In genomic region chr19:5803441-5803751, GRCh38 we compare ENCODE assay signal across 9 cellular contexts. TPM values are rescaled to one million over a fixed set of nuclear protein-coding genes. Genes with fewer than 3 reads are reported as not detected.
DNase-seq lines count a peak whose midpoint lies in the region; ATAC-seq, FAIRE-seq and TF ChIP-seq lines count a peak whose summit lies in the region.
"Had no signal": no experiment of that assay in that cellular context is flagged by ENCODE, and none has a peak within 500 bp of the region (broad histone marks: within the 10 kb centered on the region; RNA-seq: fewer than 3 reads in every experiment).

No MANE protein-coding gene starts in this region.

- H3K27me3 ChIP-seq in HUES48 (ENCODE audit: control insufficient read depth, insufficient read depth, low read length) (peaks cover 10% of the 10 kb centered on the region), K562 (ENCODE audit: control insufficient read depth in 2 of 2, insufficient read depth in 2 of 2, low read length in 2 of 2) (no peaks in the 10 kb centered on the region), mesendoderm (ENCODE audit: insufficient read depth, low read length, poor library complexity) (no peaks in the 10 kb centered on the region)

- no peak overlapping the region for H2BK15ac ChIP-seq in mesendoderm (replicated peaks; ENCODE audit: low read depth)

- FAIRE-seq in A549 (lab: Jason Lieb, UNC) (no peak), K562 (lab: Jason Lieb, UNC) (no peak)
- FAIRE-seq: colon had no signal

- CTCF ChIA-PET in A549 (lab: Yijun Ruan, JAX): interaction anchor here (0.6 to 3.0 kb wide), 52 partner anchors 9 to 568 kb away, joined by 3 to 74 read pairs (median 5); partner anchors contain the start of genes CAPS, DUS3L, NDUFA11 and PRR22
- CTCF ChIA-PET in K562 (lab: Yijun Ruan, JAX; ENCODE audit: low intra/inter-chr PET ratio): interaction anchor here (0.6 to 4.2 kb wide), 6 partner anchors 20 to 913 kb away, joined by 3 to 48 read pairs (median 12); no protein-coding TSS in a partner anchor

- no peak for TF ChIP-seq POLR2A in A549 (IDR thresholded peaks at IDR 0.05; ENCODE audit: low read length)
- TF ChIP-seq POLR2A in K562 (conservative IDR thresholded peaks at IDR 0.05): no peak

- H4K20me1 ChIP-seq in K562 (replicated peaks; ENCODE audit: control insufficient read depth, insufficient read depth, low read length): 0 out of 2 replicates have a peak, but pooled peaks cover 11% of the 10 kb centered on the region

- peak overlapping the region; percentile 89 for H3K56ac ChIP-seq in mesendoderm (ENCODE audit: low read length)

- H4K5ac ChIP-seq in mesendoderm (ENCODE audit: low read length): no peak overlapping the region

- H3K9me3 ChIP-seq in A549 (no peaks in the 10 kb centered on the region), HUES48 (ENCODE audit: control insufficient read depth, insufficient read depth, low read length) (no peaks in the 10 kb centered on the region), K562 (replicated peaks; ENCODE audit: control insufficient read depth, insufficient read depth, low read depth, low read length) (no peaks in the 10 kb centered on the region)

- in situ Hi-C loops in K562 (cut with MboI): loop anchor here (5.0 kb wide), 2 partner anchors 89 to 219 kb away; no protein-coding TSS in a partner anchor

- no peaks in the 10 kb centered on the region for H3K9me1 ChIP-seq in K562 (ENCODE audit: control insufficient read depth, insufficient read depth, low read length)

- H3K23ac ChIP-seq in mesendoderm (ENCODE audit: low read length): no peak overlapping the region

- H3K18ac ChIP-seq in mesendoderm (ENCODE audit: low read length): no peak overlapping the region

- H2AK5ac ChIP-seq in mesendoderm (ENCODE audit: low read length): peak overlapping the region; percentile 58

- no peak for TF ChIP-seq RAD21 in A549 (conservative IDR thresholded peaks at IDR 0.05 in 1 of 2, IDR thresholded peaks at IDR 0.05 in 1 of 2)
- no peak for TF ChIP-seq RAD21 in K562 (CRISPR knock-in tag; conservative IDR thresholded peaks at IDR 0.05 in 1 of 2, IDR thresholded peaks at IDR 0.05 in 1 of 2)

- no peak overlapping the region for H2BK5ac ChIP-seq in mesendoderm (ENCODE audit: low read length)

- H2BK120ac ChIP-seq in mesendoderm (ENCODE audit: low read depth, low read length): no peak overlapping the region

- H3K4me3 ChIP-seq in A549 (peak overlapping the region; percentile 37; the same call in 2 of the 3 replicates), HUES48 (ENCODE audit: low read depth, low read length) (peak overlapping the region; percentile 44), K562 (no peak overlapping the region), mesendoderm (ENCODE audit: low read length) (no peak overlapping the region)

- peak overlapping the region; percentile 81 for H2AFZ ChIP-seq in K562 (ENCODE audit: low read depth, low read length)

- H3K36me3 ChIP-seq in HUES48 (ENCODE audit: control insufficient read depth, insufficient read depth, low read length): no peaks in the 10 kb centered on the region
- H3K36me3 ChIP-seq in K562 (ENCODE audit: control insufficient read depth, insufficient read depth, low read length): no peaks in the 10 kb centered on the region
- no peaks in the 10 kb centered on the region for H3K36me3 ChIP-seq in mesendoderm (ENCODE audit: control insufficient read depth, insufficient read depth, low read length)

- H3K27ac ChIP-seq in A549 (peak overlapping the region; percentile 51 to 84; a peak in 4 of 6 replicates), HUES48 (ENCODE audit: low read depth, low read length) (peak overlapping the region; percentile 26), K562 (ENCODE audit: extremely low read depth, low read depth, low read length) (peak overlapping the region; percentile 5; the same call in 2 of the 3 replicates), mesendoderm (ENCODE audit: low read depth, low read length) (no peak overlapping the region)

- no peak for DNase-seq in A549 (ENCODE audit: low read depth in 1 of 2, low spot score in 1 of 2)
- DNase-seq in K562 (ENCODE audit: extremely low read depth in 1 of 4, low spot score in 3 of 4): no peak
- DNase-seq in mesendoderm: no peak
- no peak for DNase-seq in NCI-H510A treated with DMSO at 0.1 percent for 48 hours (lab: John Stamatoyannopoulos, UW)
- no peak for DNase-seq in ecto neural progenitor cell (ENCODE audit: low spot score)
- no peak for DNase-seq in DMS79 treated with DMSO at 0.1 percent for 48 hours (lab: John Stamatoyannopoulos, UW)

- H3K79me2 ChIP-seq in K562 (ENCODE audit: control insufficient read depth, insufficient read depth, low read length): no peaks in the 10 kb centered on the region
- no peaks in the 10 kb centered on the region for H3K79me2 ChIP-seq in mesendoderm (ENCODE audit: control insufficient read depth, insufficient read depth, low read length)

- H3K4ac ChIP-seq in mesendoderm (ENCODE audit: low read depth, low read length): no peak overlapping the region

- 55% methylated on average over 8 of the region's 8 CpGs for WGBS in A549 (ENCODE audit: missing lambda C conversion rate)
- 14% methylated on average over 7 of the region's 8 CpGs for WGBS in K562 (ENCODE audit: insufficient coverage, low coverage, missing lambda C conversion rate)
- WGBS in mesendoderm (ENCODE audit: extremely low coverage, insufficient coverage, low lambda C conversion rate): no CpG with 5 or more reads among the region's 8 CpGs

- H3K9ac ChIP-seq in HUES48 (ENCODE audit: low read depth, low read length) (no peak overlapping the region), K562 (ENCODE audit: insufficient read depth in 1 of 2, low read depth in 2 of 2, low read length in 2 of 2) (peak overlapping the region; percentile 27 to 83; a peak in 2 of 4 replicates), mesendoderm (ENCODE audit: low read length) (peak overlapping the region; percentile 69)

- no peak for TF ChIP-seq EP300 in A549 (IDR thresholded peaks at IDR 0.05)
- TF ChIP-seq EP300 in K562 (IDR thresholded peaks at IDR 0.05; ENCODE audit: low read length): no peak

- H3K4me2 ChIP-seq in A549: peak overlapping the region; percentile 87
- peak overlapping the region; percentile 61 for H3K4me2 ChIP-seq in K562 (ENCODE audit: insufficient read depth, low read length)
- peak overlapping the region; percentile 80 for H3K4me2 ChIP-seq in mesendoderm (ENCODE audit: low read length)

- no peak for TF ChIP-seq CTCF in A549 (IDR thresholded peaks at IDR 0.05)
- TF ChIP-seq CTCF in K562 (IDR thresholded peaks at IDR 0.05 in 2 of 3, conservative IDR thresholded peaks at IDR 0.05 in 1 of 3; ENCODE audit: insufficient read depth in 2 of 3, low read depth in 1 of 3, low read length in 3 of 3): no peak

- peaks cover 17% of the 10 kb centered on the region; the same call in 2 of the 3 replicates for H3K4me1 ChIP-seq in A549
- peaks cover 3% of the 10 kb centered on the region; the same call in 1 of the 2 replicates for H3K4me1 ChIP-seq in HUES48 (ENCODE audit: control insufficient read depth, insufficient read depth, low read length)
- peaks cover 36 to 80% of the 10 kb centered on the region in 2 experiments for H3K4me1 ChIP-seq in K562 (replicated peaks in 1 of 2; ENCODE audit: control insufficient read depth in 2 of 2, insufficient read depth in 2 of 2, low read length in 2 of 2)
- H3K4me1 ChIP-seq in mesendoderm (ENCODE audit: control insufficient read depth, low read depth, low read length): peaks cover 2% of the 10 kb centered on the region

- no TSS peak for BruUV-seq in K562 (replicated peaks; lab: Mats Ljungman, UMichigan)

- ATAC-seq in A549 (0 out of 6 replicates have a peak, but pooled peaks of 1 of the 2 experiments have one; percentile 1), K562 (no peak), GM19324 (IDR thresholded peaks at IDR 0.05; ENCODE audit: low FRiP score, unreplicated experiment) (no peak)

- intact Hi-C loops in K562 (cut with micrococcal nuclease): loop anchor here (5.0 to 10.0 kb wide), 2 partner anchors 181 to 219 kb away; no protein-coding TSS in a partner anchor

- POLR2A ChIA-PET in A549 (lab: Yijun Ruan, JAX): interaction anchor here (1.1 to 1.6 kb wide), 3 partner anchors 25 to 101 kb away, joined by 4 to 22 read pairs (median 5); partner anchors contain the start of gene NDUFA11
- POLR2A ChIA-PET in K562 (lab: Yijun Ruan, JAX): interaction anchor here (1.0 to 1.6 kb wide), 9 partner anchors 9 to 100 kb away, joined by 3 to 8 read pairs (median 5); partner anchors contain the start of genes CATSPERD, DUS3L, LONP1 and NDUFA11

- no peaks in the 10 kb centered on the region for H3K79me1 ChIP-seq in mesendoderm (ENCODE audit: low read length)

- no peak overlapping the region for H4K8ac ChIP-seq in mesendoderm (ENCODE audit: low read depth, low read length)

RNA-seq across cellular contexts. Expression of gene NRTN, which starts 1.5 kb away (rescaled TPM):
- polyA plus RNA-seq in A549 (2011; rRNA removed): 0.32 and 0.38 TPM in 2 replicates
- polyA plus RNA-seq in A549 (2012; cell fraction: cytosol; rRNA removed): 0.86 and 1.1 TPM in 2 replicates
- 0.67 and 0.88 TPM in 2 replicates for polyA plus RNA-seq in A549 (2012; cell fraction: nucleus; rRNA removed)
- 0.45 to 0.61 TPM (median 0.50 TPM) in 3 replicates for polyA plus RNA-seq in A549 (2017; fragmentation: RNase III; extraction: RNeasy Plus Mini Kit Qiagen cat#74134 plus additional on column Dnase treatment)
- 0.24 and 0.33 TPM in 2 replicates for polyA minus RNA-seq in A549 (2011; rRNA and poly(A)+ RNA removed)
- total RNA-seq in K562 (2011; cell fraction: chromatin; rRNA removed; ENCODE audit: low replicate concordance): 0.67 and 2.5 TPM in 2 replicates
- 2.2 and 2.7 TPM in 2 replicates for total RNA-seq in K562 (2011; cell fraction: nucleolus; rRNA removed)
- total RNA-seq in K562 (2011; cell fraction: nucleoplasm; rRNA removed): 1.5 and 2.1 TPM in 2 replicates
- total RNA-seq in K562 (2014; rRNA removed): 7.3 and 8.1 TPM in 2 replicates
- 0.62 and 0.70 TPM in 2 replicates for total RNA-seq in K562 (2014; rRNA removed; fragmentation: Illumina TruSeq; extraction: Trizol)
- total RNA-seq in K562 (2015; rRNA removed; fragmentation: Illumina TruSeq; extraction: Trizol): 1.6 TPM in 2 replicates
- total RNA-seq in K562 (2021): 5.3 and 7.8 TPM in 2 replicates
- polyA plus RNA-seq in K562 (2011; rRNA removed): 1.1 and 2.2 TPM in 2 replicates
- polyA plus RNA-seq in K562 (2011; cell fraction: cytosol; rRNA removed): 2.6 and 9.4 TPM in 2 replicates
- polyA plus RNA-seq in K562 (2011; cell fraction: nucleus; rRNA removed): 1.6 and 2.0 TPM in 2 replicates
- 2.4 and 6.4 TPM in 2 replicates for polyA plus RNA-seq in K562 (2012)
- polyA plus RNA-seq in K562 (2014; fragmentation: Illumina TruSeq; extraction: Trizol): 1.6 and 3.3 TPM in 2 replicates
- not detected for polyA plus RNA-seq in K562 (2014; fragmentation: Nextera tagmentation; extraction: Ambion mirVana)
- polyA plus RNA-seq in K562 (2014; rRNA removed): 2.4 and 4.0 TPM in 2 replicates
- 0.25 and 0.45 TPM in 2 replicates for polyA minus RNA-seq in K562 (2011; rRNA and poly(A)+ RNA removed)
- polyA minus RNA-seq in K562 (2011; cell fraction: cytosol; rRNA and poly(A)+ RNA removed): 2.3 and 3.3 TPM in 2 replicates
- 1.1 and 1.5 TPM in 2 replicates for polyA minus RNA-seq in K562 (2011; cell fraction: nucleus; rRNA and poly(A)+ RNA removed)
- polyA plus RNA-seq in mesendoderm (2013, experiment 1 of 2): 4.4 TPM
- polyA plus RNA-seq in mesendoderm (2013, experiment 2 of 2): 3.9 TPM

RNA-seq across cellular contexts. Expression of gene DUS3L, which starts 12.4 kb away (rescaled TPM):
- 15.5 and 16.3 TPM in 2 replicates for polyA plus RNA-seq in A549 (2011; rRNA removed)
- 53.3 and 66.5 TPM in 2 replicates for polyA plus RNA-seq in A549 (2012; cell fraction: cytosol; rRNA removed)
- 222 and 288 TPM in 2 replicates for polyA plus RNA-seq in A549 (2012; cell fraction: nucleus; rRNA removed)
- polyA plus RNA-seq in A549 (2017; fragmentation: RNase III; extraction: RNeasy Plus Mini Kit Qiagen cat#74134 plus additional on column Dnase treatment): 26.9 to 29.4 TPM (median 27.9 TPM) in 3 replicates
- polyA minus RNA-seq in A549 (2011; rRNA and poly(A)+ RNA removed): 10.9 and 20.9 TPM in 2 replicates
- 58.3 and 240 TPM in 2 replicates for total RNA-seq in K562 (2011; cell fraction: chromatin; rRNA removed; ENCODE audit: low replicate concordance)
- total RNA-seq in K562 (2011; cell fraction: nucleolus; rRNA removed): 172 and 210 TPM in 2 replicates
- total RNA-seq in K562 (2011; cell fraction: nucleoplasm; rRNA removed): 64.6 and 96.7 TPM in 2 replicates
- 102 and 107 TPM in 2 replicates for total RNA-seq in K562 (2014; rRNA removed)
- 19.0 and 19.5 TPM in 2 replicates for total RNA-seq in K562 (2014; rRNA removed; fragmentation: Illumina TruSeq; extraction: Trizol)
- total RNA-seq in K562 (2015; rRNA removed; fragmentation: Illumina TruSeq; extraction: Trizol): 77.5 and 86.8 TPM in 2 replicates
- 97.0 and 102 TPM in 2 replicates for total RNA-seq in K562 (2021)
- 27.3 and 37.0 TPM in 2 replicates for polyA plus RNA-seq in K562 (2011; rRNA removed)
- 33.3 and 86.9 TPM in 2 replicates for polyA plus RNA-seq in K562 (2011; cell fraction: cytosol; rRNA removed)
- polyA plus RNA-seq in K562 (2011; cell fraction: nucleus; rRNA removed): 154 and 263 TPM in 2 replicates
- 51.5 and 103 TPM in 2 replicates for polyA plus RNA-seq in K562 (2012)
- polyA plus RNA-seq in K562 (2014; fragmentation: Illumina TruSeq; extraction: Trizol): 81.0 and 83.7 TPM in 2 replicates
- 1 to 10 TPM; 1.7 to 2.1 TPM for polyA plus RNA-seq in K562 (2014; fragmentation: Nextera tagmentation; extraction: Ambion mirVana)
- polyA plus RNA-seq in K562 (2014; rRNA removed): 80.7 and 87.8 TPM in 2 replicates
- polyA minus RNA-seq in K562 (2011; rRNA and poly(A)+ RNA removed): 16.1 and 30.0 TPM in 2 replicates
- polyA minus RNA-seq in K562 (2011; cell fraction: cytosol; rRNA and poly(A)+ RNA removed): 52.2 and 61.2 TPM in 2 replicates
- 60.2 and 66.8 TPM in 2 replicates for polyA minus RNA-seq in K562 (2011; cell fraction: nucleus; rRNA and poly(A)+ RNA removed)
- 36.7 TPM for polyA plus RNA-seq in mesendoderm (2013, experiment 1 of 2)
- polyA plus RNA-seq in mesendoderm (2013, experiment 2 of 2): 35.7 TPM

RNA-seq across cellular contexts. Expression of gene PRR22, which starts 18.9 kb away (rescaled TPM):
- 0.46 and 0.65 TPM in 2 replicates for polyA plus RNA-seq in A549 (2011; rRNA removed)
- 2.4 and 3.6 TPM in 2 replicates for polyA plus RNA-seq in A549 (2012; cell fraction: cytosol; rRNA removed)
- 27.6 and 34.7 TPM in 2 replicates for polyA plus RNA-seq in A549 (2012; cell fraction: nucleus; rRNA removed)
- polyA plus RNA-seq in A549 (2017; fragmentation: RNase III; extraction: RNeasy Plus Mini Kit Qiagen cat#74134 plus additional on column Dnase treatment): 2.0 to 2.3 TPM (median 2.2 TPM) in 3 replicates
- 0.25 and 0.29 TPM in 2 replicates for polyA minus RNA-seq in A549 (2011; rRNA and poly(A)+ RNA removed)
- 3.0 and 20.7 TPM in 2 replicates for total RNA-seq in K562 (2011; cell fraction: chromatin; rRNA removed; ENCODE audit: low replicate concordance)
- 16.2 and 19.2 TPM in 2 replicates for total RNA-seq in K562 (2011; cell fraction: nucleolus; rRNA removed)
- 7.0 and 8.5 TPM in 2 replicates for total RNA-seq in K562 (2011; cell fraction: nucleoplasm; rRNA removed)
- 5.4 and 8.0 TPM in 2 replicates for total RNA-seq in K562 (2014; rRNA removed)
- 0.11 and 0.22 TPM in 2 replicates for total RNA-seq in K562 (2014; rRNA removed; fragmentation: Illumina TruSeq; extraction: Trizol)
- 1.9 and 2.7 TPM in 2 replicates for total RNA-seq in K562 (2015; rRNA removed; fragmentation: Illumina TruSeq; extraction: Trizol)
- 9.3 and 12.0 TPM in 2 replicates for total RNA-seq in K562 (2021)
- polyA plus RNA-seq in K562 (2011; rRNA removed): 1.4 and 2.2 TPM in 2 replicates
- 1.5 and 4.4 TPM in 2 replicates for polyA plus RNA-seq in K562 (2011; cell fraction: cytosol; rRNA removed)
- 19.6 and 56.2 TPM in 2 replicates for polyA plus RNA-seq in K562 (2011; cell fraction: nucleus; rRNA removed)
- polyA plus RNA-seq in K562 (2012): 4.2 and 5.5 TPM in 2 replicates
- 1.1 and 3.7 TPM in 2 replicates for polyA plus RNA-seq in K562 (2014; fragmentation: Illumina TruSeq; extraction: Trizol)
- polyA plus RNA-seq in K562 (2014; fragmentation: Nextera tagmentation; extraction: Ambion mirVana): under 1 TPM in 1 of 2 experiments, not detected in 1; 0.03 TPM
- polyA plus RNA-seq in K562 (2014; rRNA removed): 8.5 and 8.9 TPM in 2 replicates
- 0.12 and 0.18 TPM in 2 replicates for polyA minus RNA-seq in K562 (2011; rRNA and poly(A)+ RNA removed)
- not detected in 2 replicates for polyA minus RNA-seq in K562 (2011; cell fraction: cytosol; rRNA and poly(A)+ RNA removed)
- 2.7 and 3.5 TPM in 2 replicates for polyA minus RNA-seq in K562 (2011; cell fraction: nucleus; rRNA and poly(A)+ RNA removed)
- polyA plus RNA-seq in mesendoderm (2013, experiment 1 of 2): 7.3 TPM
- 6.8 TPM for polyA plus RNA-seq in mesendoderm (2013, experiment 2 of 2)

RNA-seq across cellular contexts. Expression of gene FUT6, which starts 36.1 kb away (rescaled TPM):
- 0.12 TPM in 1 of 2 replicates, not detected in the other for polyA plus RNA-seq in A549 (2011; rRNA removed)
- polyA plus RNA-seq in A549 (2012; cell fraction: cytosol; rRNA removed): 0.03 and 0.05 TPM in 2 replicates
- polyA plus RNA-seq in A549 (2012; cell fraction: nucleus; rRNA removed): not detected in 2 replicates
- not detected in 3 replicates for polyA plus RNA-seq in A549 (2017; fragmentation: RNase III; extraction: RNeasy Plus Mini Kit Qiagen cat#74134 plus additional on column Dnase treatment)
- not detected in 2 replicates for polyA minus RNA-seq in A549 (2011; rRNA and poly(A)+ RNA removed)
- total RNA-seq in K562 (2011; cell fraction: chromatin; rRNA removed; ENCODE audit: low replicate concordance): 0.19 TPM in 1 of 2 replicates, not detected in the other
- not detected in 2 replicates for total RNA-seq in K562 (2011; cell fraction: nucleolus; rRNA removed)
- total RNA-seq in K562 (2011; cell fraction: nucleoplasm; rRNA removed): not detected in 2 replicates
- total RNA-seq in K562 (2014; rRNA removed): not detected in 2 replicates
- not detected in 2 replicates for total RNA-seq in K562 (2014; rRNA removed; fragmentation: Illumina TruSeq; extraction: Trizol)
- total RNA-seq in K562 (2015; rRNA removed; fragmentation: Illumina TruSeq; extraction: Trizol): not detected in 2 replicates
- total RNA-seq in K562 (2021): not detected in 2 replicates
- not detected in 2 replicates for polyA plus RNA-seq in K562 (2011; rRNA removed)
- not detected in 2 replicates for polyA plus RNA-seq in K562 (2011; cell fraction: cytosol; rRNA removed)
- not detected in 2 replicates for polyA plus RNA-seq in K562 (2011; cell fraction: nucleus; rRNA removed)
- not detected in 2 replicates for polyA plus RNA-seq in K562 (2012)
- polyA plus RNA-seq in K562 (2014; fragmentation: Illumina TruSeq; extraction: Trizol): not detected in 2 replicates
- polyA plus RNA-seq in K562 (2014; fragmentation: Nextera tagmentation; extraction: Ambion mirVana): under 1 TPM in 1 of 2 experiments, not detected in 1; 0.04 TPM
- polyA plus RNA-seq in K562 (2014; rRNA removed): not detected in 2 replicates
- polyA minus RNA-seq in K562 (2011; rRNA and poly(A)+ RNA removed): not detected in 2 replicates
- polyA minus RNA-seq in K562 (2011; cell fraction: cytosol; rRNA and poly(A)+ RNA removed): not detected in 2 replicates
- polyA minus RNA-seq in K562 (2011; cell fraction: nucleus; rRNA and poly(A)+ RNA removed): not detected in 2 replicates
- not detected for polyA plus RNA-seq in mesendoderm (2013, experiment 1 of 2)
- polyA plus RNA-seq in mesendoderm (2013, experiment 2 of 2): not detected

RNA-seq across cellular contexts. Expression of gene FUT3, which starts 47.9 kb away (rescaled TPM):
- polyA plus RNA-seq in A549 (2011; rRNA removed): 0.09 and 0.20 TPM in 2 replicates
- 0.03 and 0.04 TPM in 2 replicates for polyA plus RNA-seq in A549 (2012; cell fraction: cytosol; rRNA removed)
- 0.20 and 0.59 TPM in 2 replicates for polyA plus RNA-seq in A549 (2012; cell fraction: nucleus; rRNA removed)
- polyA plus RNA-seq in A549 (2017; fragmentation: RNase III; extraction: RNeasy Plus Mini Kit Qiagen cat#74134 plus additional on column Dnase treatment): 0.09 TPM in 1 of 3 replicates, not detected in the others
- not detected in 2 replicates for polyA minus RNA-seq in A549 (2011; rRNA and poly(A)+ RNA removed)
- 0.32 TPM in 1 of 2 replicates, not detected in the other for total RNA-seq in K562 (2011; cell fraction: chromatin; rRNA removed; ENCODE audit: low replicate concordance)
- not detected in 2 replicates for total RNA-seq in K562 (2011; cell fraction: nucleolus; rRNA removed)
- total RNA-seq in K562 (2011; cell fraction: nucleoplasm; rRNA removed): not detected in 2 replicates
- total RNA-seq in K562 (2014; rRNA removed): 0.29 TPM in 1 of 2 replicates, not detected in the other
- not detected in 2 replicates for total RNA-seq in K562 (2014; rRNA removed; fragmentation: Illumina TruSeq; extraction: Trizol)
- not detected in 2 replicates for total RNA-seq in K562 (2015; rRNA removed; fragmentation: Illumina TruSeq; extraction: Trizol)
- 0.09 TPM in 1 of 2 replicates, not detected in the other for total RNA-seq in K562 (2021)
- polyA plus RNA-seq in K562 (2011; rRNA removed): not detected in 2 replicates
- not detected in 2 replicates for polyA plus RNA-seq in K562 (2011; cell fraction: cytosol; rRNA removed)
- not detected in 2 replicates for polyA plus RNA-seq in K562 (2011; cell fraction: nucleus; rRNA removed)
- 0.32 TPM in 1 of 2 replicates, not detected in the other for polyA plus RNA-seq in K562 (2012)
- not detected in 2 replicates for polyA plus RNA-seq in K562 (2014; fragmentation: Illumina TruSeq; extraction: Trizol)
- not detected for polyA plus RNA-seq in K562 (2014; fragmentation: Nextera tagmentation; extraction: Ambion mirVana)
- not detected in 2 replicates for polyA plus RNA-seq in K562 (2014; rRNA removed)
- not detected in 2 replicates for polyA minus RNA-seq in K562 (2011; rRNA and poly(A)+ RNA removed)
- not detected in 2 replicates for polyA minus RNA-seq in K562 (2011; cell fraction: cytosol; rRNA and poly(A)+ RNA removed)
- not detected in 2 replicates for polyA minus RNA-seq in K562 (2011; cell fraction: nucleus; rRNA and poly(A)+ RNA removed)
- polyA plus RNA-seq in mesendoderm (2013, experiment 1 of 2): 0.08 TPM
- 0.07 TPM for polyA plus RNA-seq in mesendoderm (2013, experiment 2 of 2)

Comparison
In these comparisons a context has a peak if more than half of its experiments do, and no peak if none do; other contexts are left out.
1. H3K4me3 ChIP-seq: peak in A549 (single experiment) and HUES48 (single experiment); none in K562 (single experiment) and mesendoderm (single experiment).
2. Peak in every context shown above with its lines, with median percentiles within 50 percentile points of each other: H3K4me2 ChIP-seq.